13 cellular contexts compared by ENCODE assay signal in genomic region chr1:63902844-63903589, GRCh38.
DNase-seq lines count a peak whose midpoint lies in the region; ATAC-seq, FAIRE-seq and TF ChIP-seq lines count a peak whose summit lies in the region.
"Had no signal": no experiment of that assay in that cellular context is flagged by ENCODE, and none has a peak within 500 bp of the region (broad histone marks: within the 10 kb centered on the region; RNA-seq: fewer than 3 reads in every experiment).

No MANE protein-coding gene starts in this region.

- H3K27me3 Mint-ChIP-seq in osteocyte (ENCODE audit: unreplicated experiment) = no peaks in the 10 kb centered on the region

- H2BK20ac ChIP-seq in H1 (ENCODE audit: low read length) = no peak overlapping the region

- POLR2A ChIA-PET in PC-3 (lab: Charles Lee; ENCODE audit: unreplicated experiment) (no interaction called here), H1 (lab: Charles Lee; ENCODE audit: partially characterized antibody) (interaction anchor here (0.8 kb wide), 1 partner anchor 17 kb away, joined by 4 read pairs; no protein-coding TSS in a partner anchor)

- H4K20me1 ChIP-seq in PC-3 (ENCODE audit: low read length) (no peaks in the 10 kb centered on the region), H1 (replicated peaks in 1 of 2; ENCODE audit: control insufficient read depth in 1 of 2, insufficient read depth in 2 of 2, low read length in 2 of 2) (peaks cover 3 to 5% of the 10 kb centered on the region in 2 experiments)

- peaks cover 13% of the 10 kb centered on the region for H3K4me1 Mint-ChIP-seq in osteocyte (ENCODE audit: unreplicated experiment)

- H3K4ac ChIP-seq in H1 (replicated peaks; ENCODE audit: insufficient read length, low read depth, low read length) = no peak overlapping the region

- H3K23me2 ChIP-seq in H1 (ENCODE audit: low read depth, low read length) = no peaks in the 10 kb centered on the region

- H3K4me2 ChIP-seq in PC-3 (ENCODE audit: low read length) (peak overlapping the region; percentile 22; the same call in 1 of the 2 replicates), H1 (ENCODE audit: insufficient read depth in 1 of 2, low read depth in 2 of 2, low read length in 2 of 2) (no peak overlapping the region)

- H3K4me3 ChIP-seq in PC-3 (ENCODE audit: low read length) (no peak overlapping the region), H1 (ENCODE audit: extremely low read depth in 1 of 4, insufficient read depth in 2 of 4, low read depth in 3 of 4, low read length in 4 of 4) (no peak overlapping the region), pancreas (no peak overlapping the region), SJCRH30 (no peak overlapping the region)
- H3K4me3 ChIP-seq: testis had no signal

- CTCF ChIA-PET in PC-3 (lab: Charles Lee) (no interaction called here), H1 (lab: Charles Lee; ENCODE audit: partially characterized antibody) (interaction anchor here (0.8 to 10.3 kb wide), 7 partner anchors 11 to 261 kb away, joined by 3 to 74 read pairs (median 3); no protein-coding TSS in a partner anchor)

- no peak overlapping the region for H4K8ac ChIP-seq in H1 (ENCODE audit: extremely low read depth, insufficient read depth, low read length)

- H3K9me3 ChIP-seq in PC-3 (ENCODE audit: low read length) (no peaks in the 10 kb centered on the region), H1 (ENCODE audit: insufficient read depth in 2 of 2, low read depth in 1 of 2, low read length in 1 of 2) (no peaks in the 10 kb centered on the region), pancreas (no peaks in the 10 kb centered on the region), SJCRH30 (replicated peaks) (no peaks in the 10 kb centered on the region)
- H3K9me3 ChIP-seq: testis had no signal

- no peaks in the 10 kb centered on the region for H3F3A ChIP-seq in PC-3 (ENCODE audit: low read length, unreplicated experiment)

- FAIRE-seq in H54 (lab: Jason Lieb, UNC) (peak; percentile 67), H1 (lab: Jason Lieb, UNC) (peak; percentile 7), pancreas (lab: Jason Lieb, UNC) (no peak)

- H3K23ac ChIP-seq in H1 (ENCODE audit: insufficient read length) = no peak overlapping the region

- H3K9me2 ChIP-seq in PC-3 (replicated peaks; ENCODE audit: low read length) = no peaks in the 10 kb centered on the region

- no peaks in the 10 kb centered on the region; the same call in 1 of the 2 replicates for H3K79me1 ChIP-seq in H1 (ENCODE audit: low read depth, low read length)

- no peak for TF ChIP-seq EP300 in H1 (IDR thresholded peaks at IDR 0.05; ENCODE audit: borderline replicate concordance in 1 of 2, low read depth in 2 of 2, low read length in 2 of 2)

- H3K9ac ChIP-seq in PC-3 (ENCODE audit: low read length) (no peak overlapping the region), H1 (replicated peaks in 1 of 4; ENCODE audit: extremely low read depth in 1 of 4, low read depth in 3 of 4, low read length in 3 of 4) (no peak overlapping the region)

- no peak overlapping the region for H2BK5ac ChIP-seq in H1 (ENCODE audit: low read depth, low read length)

- peak; percentile 48; the same call in 1 of the 2 replicates for ATAC-seq in PC-3
- peak; percentile 47 to 74 (median 63) for ATAC-seq in pancreas

- no peaks in the 10 kb centered on the region for H3K9me3 Mint-ChIP-seq in osteocyte (ENCODE audit: unreplicated experiment)

- H3K27me3 ChIP-seq in PC-3 (ENCODE audit: low read length) (no peaks in the 10 kb centered on the region), H1 (replicated peaks in 1 of 4; ENCODE audit: control insufficient read depth in 3 of 4, extremely low read depth in 1 of 4, insufficient read depth in 3 of 4, low read length in 3 of 4) (no peaks in the 10 kb centered on the region), pancreas (no peaks in the 10 kb centered on the region), SJCRH30 (no peaks in the 10 kb centered on the region)
- H3K27me3 ChIP-seq: testis had no signal

- 84% methylated on average over 3 of the region's 4 CpGs; no CpG with 5 or more reads in 1 of the 2 experiments for WGBS in H1 (ENCODE audit: extremely low coverage in 1 of 2, insufficient coverage in 1 of 2, insufficient read length in 1 of 2, insufficient replicate concordance in 2 of 2, low coverage in 1 of 2, low lambda C conversion rate in 2 of 2, missing lambda C conversion rate in 1 of 2), 2 experiments
- 20 to 24% methylated on average over 4 of the region's 4 CpGs for WGBS in pancreas, 2 donors

- no peak overlapping the region for H2BK12ac ChIP-seq in H1 (ENCODE audit: low read depth, low read length)

- BruUV-seq in PC-3 (replicated peaks; lab: Mats Ljungman, UMichigan) = no TSS peak

- no peak overlapping the region for H3K27ac Mint-ChIP-seq in osteocyte (ENCODE audit: unreplicated experiment)

- no peak overlapping the region for H2AK5ac ChIP-seq in H1 (ENCODE audit: low read depth, low read length)

- H2BK120ac ChIP-seq in H1 (replicated peaks; ENCODE audit: low read depth, low read length) = no peak overlapping the region

- peaks cover 2% of the 10 kb centered on the region for H3K36me3 Mint-ChIP-seq in osteocyte (ENCODE audit: unreplicated experiment)

- no peak overlapping the region for H3K27ac ChIP-seq in PC-3 (ENCODE audit: low read length)
- no peak overlapping the region for H3K27ac ChIP-seq in H1 (ENCODE audit: low read depth, low read length)
- no peak overlapping the region for H3K27ac ChIP-seq in pancreas
- no peak overlapping the region for H3K27ac ChIP-seq in SJCRH30
- H3K27ac ChIP-seq: testis had no signal

- H3K4me1 ChIP-seq in PC-3 (ENCODE audit: insufficient read depth, low read length) = peaks cover 9% of the 10 kb centered on the region
- H3K4me1 ChIP-seq in H1 (replicated peaks in 1 of 4; ENCODE audit: control insufficient read depth in 3 of 4, insufficient read depth in 4 of 4, low read length in 3 of 4) = peaks cover 1 to 23% (median 18%) of the 10 kb centered on the region in 4 experiments; a peak in 5 of 7 replicates
- H3K4me1 ChIP-seq in pancreas = peaks cover 12 to 45% (median 31%) of the 10 kb centered on the region in 3 donors
- H3K4me1 ChIP-seq in SJCRH30 = no peaks in the 10 kb centered on the region
- H3K4me1 ChIP-seq: testis had no signal

- DNase-seq in H54 (ENCODE audit: insufficient read length, low spot score) (no peak), PC-3 (peak; percentile 31), H1 (ENCODE audit: low read depth in 1 of 2, low spot score in 2 of 2) (no peak), pancreas (peak in 2 of 6 donors; percentile 33 to 36), osteocyte (ENCODE audit: extremely low spot score, unreplicated experiment) (no peak), iPS-NIHi11 (ENCODE audit: low spot score) (no peak), SJCRH30 (no peak)
- no peak for DNase-seq in activated naive CD4-positive, alpha-beta T cell (lab: John Stamatoyannopoulos, UW)
- DNase-seq: activated naive CD4-positive, alpha-beta T cell treated with anti-CD3 and anti-CD28 coated beads, Interleukin-2, amount 50 U/mL, for 16 hours; NCI-H1105; occipital lobe; SIG-M5; testis had no signal

- TF ChIP-seq RAD21 in H1 (IDR thresholded peaks at IDR 0.05 in 1 of 2, conservative IDR thresholded peaks at IDR 0.05 in 1 of 2; ENCODE audit: low read depth in 2 of 2, low read length in 2 of 2) = no peak

- H3K36me3 ChIP-seq in PC-3 (ENCODE audit: low read depth, low read length) (no peaks in the 10 kb centered on the region), H1 (ENCODE audit: control insufficient read depth in 2 of 4, insufficient read depth in 4 of 4, low read length in 3 of 4) (no peaks in the 10 kb centered on the region), pancreas (no peaks in the 10 kb centered on the region), SJCRH30 (0 out of 2 replicates have a peak, but pooled peaks cover 3% of the 10 kb centered on the region)

- H2AFZ ChIP-seq in PC-3 (ENCODE audit: low read length) (0 out of 2 replicates have a peak overlapping the region, but pooled peaks have one; percentile 20), H1 (ENCODE audit: low read length) (no peak overlapping the region)

- H4K5ac ChIP-seq in H1 (ENCODE audit: insufficient read length, low read depth, low read length) = no peak overlapping the region

- intact Hi-C loops in PC-3 (cut with micrococcal nuclease) = no loop called here
- intact Hi-C loops in pancreas (cut with DNase I) = no loop called here

- no peak overlapping the region for H3K18ac ChIP-seq in H1 (ENCODE audit: extremely low read depth, low read length)

- H3K79me2 ChIP-seq in PC-3 (ENCODE audit: low read length) (no peaks in the 10 kb centered on the region), H1 (ENCODE audit: control insufficient read depth in 1 of 2, insufficient read depth in 2 of 2, low read length in 2 of 2) (peaks cover 3 to 93% of the 10 kb centered on the region in 2 experiments; a peak in 3 of 4 replicates)

- H3K56ac ChIP-seq in H1 (replicated peaks; ENCODE audit: insufficient read length, low read depth, low read length) = no peak overlapping the region

- H4K91ac ChIP-seq in H1 (replicated peaks; ENCODE audit: insufficient read length, low read length) = no peak overlapping the region

- TF ChIP-seq POLR2A in H54 (IDR thresholded peaks at IDR 0.05; ENCODE audit: low read depth, low read length) = no peak
- no peak for TF ChIP-seq POLR2A in H1 (IDR thresholded peaks at IDR 0.05; ENCODE audit: control extremely low read depth in 1 of 2, low read depth in 2 of 2, low read length in 2 of 2)

- TF ChIP-seq CTCF in PC-3 (conservative IDR thresholded peaks at IDR 0.05; ENCODE audit: low read depth, low read length) (no peak), H1 (IDR thresholded peaks at IDR 0.05; ENCODE audit: control extremely low read depth in 1 of 3, insufficient read depth in 1 of 3, low read depth in 1 of 3, low read length in 3 of 3) (no peak), pancreas (IDR thresholded peaks at IDR 0.05) (no peak), osteocyte (IDR thresholded peaks at IDR 0.05) (no peak)

- H3K4me3 Mint-ChIP-seq in osteocyte (ENCODE audit: unreplicated experiment) = no peak overlapping the region

- H2BK15ac ChIP-seq in H1 (ENCODE audit: low read length) = no peak overlapping the region

- H3K14ac ChIP-seq in H1 (ENCODE audit: insufficient read length) = no peak overlapping the region

TF ChIP-seq in H1, 55 proteins besides CTCF, POLR2A, EP300 and RAD21 (continues in another document):
- no peak for TF ChIP-seq RBBP5 (IDR thresholded peaks at IDR 0.05; ENCODE audit: borderline replicate concordance, low read depth, low read length)
- no peak for TF ChIP-seq YY1 (IDR thresholded peaks at IDR 0.05; ENCODE audit: low read depth, low read length)
